In the genomic region with DNA sequence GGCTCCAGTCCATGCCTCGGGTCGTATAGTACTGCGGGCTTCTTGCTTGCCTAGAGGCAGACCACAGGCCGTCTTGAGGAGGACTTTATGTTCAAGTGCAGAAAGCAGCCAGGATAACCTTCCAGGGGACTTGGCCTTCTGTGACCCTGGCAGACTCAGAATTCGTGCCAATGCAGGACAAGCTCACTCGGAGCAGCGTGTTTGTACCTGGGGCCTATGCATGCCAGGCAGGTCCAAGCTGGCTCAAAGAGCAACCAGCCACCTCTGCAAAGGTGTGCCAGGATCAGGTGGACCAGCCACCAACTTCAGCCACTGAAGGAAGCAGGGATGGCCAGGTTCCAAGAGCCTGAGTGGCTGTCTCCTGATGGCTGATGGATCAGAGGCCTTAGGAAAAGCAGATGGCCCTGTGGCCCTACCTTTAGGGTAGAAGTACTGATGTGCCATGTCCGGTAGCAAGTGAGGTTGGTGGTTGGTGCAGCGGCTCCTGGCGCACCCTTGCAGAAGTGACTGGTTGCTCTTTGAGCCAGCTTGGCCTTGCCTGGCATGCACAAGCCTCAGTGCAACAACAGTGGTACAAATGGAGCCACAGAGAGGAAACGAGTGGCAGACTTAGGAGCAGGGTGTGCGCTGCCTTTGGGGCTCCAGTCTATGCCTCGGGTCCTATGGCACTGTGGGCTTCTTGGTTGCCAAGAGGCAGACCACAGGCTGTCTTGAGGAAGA, we compare ENCODE assay signal across 3 cellular contexts. TPM values are rescaled to one million over a fixed set of nuclear protein-coding genes. Genes with fewer than 3 reads are reported as not detected.
"Had no signal": no experiment of that assay in that cellular context is flagged by ENCODE, and none has a peak within 500 bp of the region (broad histone marks: within the 10 kb centered on the region; RNA-seq: fewer than 3 reads in every experiment).

No MANE protein-coding gene starts in this region.

RNA-seq across cellular contexts. Expression of a gene that starts 58.7 kb away (rescaled TPM):
- total RNA-seq: LHCN-M2, M059J, MCF 10A had no signal

RNA-seq across cellular contexts. Expression of a gene that starts 58.9 kb away (rescaled TPM):
- total RNA-seq: LHCN-M2, M059J, MCF 10A had no signal
